ENCODE assay signal across 23 cellular contexts in the genomic region with DNA sequence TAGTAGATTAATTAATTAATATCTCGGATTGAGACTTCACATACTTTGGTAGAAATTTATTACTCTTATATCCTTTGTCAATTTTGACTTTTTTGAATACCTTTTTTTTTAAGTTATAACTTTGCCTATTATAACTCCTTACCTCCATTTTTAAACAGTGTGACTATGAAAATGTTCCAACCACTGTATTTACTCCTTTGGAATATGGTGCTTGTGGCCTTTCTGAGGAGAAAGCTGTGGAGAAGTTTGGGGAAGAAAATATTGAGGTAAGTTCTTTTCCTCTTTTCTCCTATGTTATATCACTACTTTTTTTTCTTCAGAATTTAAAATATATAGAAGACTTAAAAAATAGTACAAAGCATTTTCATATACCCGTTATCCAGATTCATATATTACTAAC. TPM values are rescaled to one million over a fixed set of nuclear protein-coding genes. Genes with fewer than 3 reads are reported as not detected.
DNase-seq lines count a peak whose midpoint lies in the region; ATAC-seq, FAIRE-seq and TF ChIP-seq lines count a peak whose summit lies in the region.
"Had no signal": no experiment of that assay in that cellular context is flagged by ENCODE, and none has a peak within 500 bp of the region (broad histone marks: within the 10 kb centered on the region; RNA-seq: fewer than 3 reads in every experiment).

No MANE protein-coding gene starts in this region.

- H3K27me3 Mint-ChIP-seq in HFFc6 (ENCODE audit: insufficient read depth): peaks cover 41% of the 10 kb centered on the region
- H3K27me3 Mint-ChIP-seq: B cell; CD4-positive, CD25-positive, alpha-beta regulatory T cell had no signal

- DNase-seq in A549 (ENCODE audit: low read depth in 1 of 2, low spot score in 1 of 2): no peak
- no peak for DNase-seq in HFFc6
- no peak for DNase-seq in frontal cortex (ENCODE audit: low spot score in 2 of 2)
- no peak for DNase-seq in small intestine
- no peak for DNase-seq in glomerular visceral epithelial cell (ENCODE audit: extremely low spot score)
- no peak for DNase-seq in activated naive CD4-positive, alpha-beta T cell treated with anti-CD3 and anti-CD28 coated beads, Interleukin-2, amount 50 U/mL, for 72 hours (ENCODE audit: low spot score in 2 of 2)
- DNase-seq: 8988T; Caco-2; CD4-positive, CD25-positive, alpha-beta regulatory T cell; CD8-positive, alpha-beta T cell; DMS153; DMS79; EL; GF-D8; H7; HCEC 1CT had no signal

- H3K27ac ChIP-seq in A549 (no peak overlapping the region), small intestine (ENCODE audit: low read depth in 1 of 2, low read length in 1 of 2) (no peak overlapping the region)
- H3K27ac ChIP-seq: BLaER1, C4-2B had no signal

- no peaks in the 10 kb centered on the region; the same call in 1 of the 2 replicates for H3K9me3 Mint-ChIP-seq in HFFc6
- no peaks in the 10 kb centered on the region for H3K9me3 Mint-ChIP-seq in activated naive CD4-positive, alpha-beta T cell treated with anti-CD3 and anti-CD28 coated beads, Interleukin-2, amount 50 U/mL, for 72 hours
- H3K9me3 Mint-ChIP-seq: CD4-positive, CD25-positive, alpha-beta regulatory T cell; CD8-positive, alpha-beta T cell had no signal

- TF ChIP-seq CTCF in A549 (IDR thresholded peaks at IDR 0.05) (no peak), HFFc6 (IDR thresholded peaks at IDR 0.05) (no peak)

- H3K4me3 Mint-ChIP-seq in HFFc6: no peak overlapping the region
- H3K4me3 Mint-ChIP-seq: B cell; CD4-positive, CD25-positive, alpha-beta regulatory T cell; CD8-positive, alpha-beta T cell had no signal

- H3K27me3 ChIP-seq in small intestine (ENCODE audit: control insufficient read depth in 2 of 2, insufficient read depth in 2 of 2, low read length in 2 of 2): no peaks in the 10 kb centered on the region
- H3K27me3 ChIP-seq: BLaER1 had no signal

- H3K4me1 ChIP-seq in A549 (peaks cover 100% of the 10 kb centered on the region), small intestine (ENCODE audit: control insufficient read depth in 2 of 2, insufficient read depth in 1 of 2, low read depth in 1 of 2, low read length in 1 of 2) (no peaks in the 10 kb centered on the region)
- H3K4me1 ChIP-seq: BLaER1, Caco-2 had no signal

- WGBS in A549 (ENCODE audit: missing lambda C conversion rate): 70% methylated on average over 2 of the region's 2 CpGs
- WGBS in small intestine, 3 donors: 94 to 98% (median 98%) methylated on average over 2 of the region's 2 CpGs

- peak overlapping the region; percentile 40; the same call in 1 of the 2 replicates for H3K27ac Mint-ChIP-seq in HFFc6
- no peak overlapping the region for H3K27ac Mint-ChIP-seq in activated naive CD4-positive, alpha-beta T cell treated with anti-CD3 and anti-CD28 coated beads, Interleukin-2, amount 50 U/mL, for 72 hours
- H3K27ac Mint-ChIP-seq: B cell; CD4-positive, CD25-positive, alpha-beta regulatory T cell; CD8-positive, alpha-beta T cell had no signal

- FAIRE-seq in A549 (lab: Jason Lieb, UNC) (peak; percentile 74), frontal cortex (lab: Jason Lieb, UNC) (peak; percentile 24), small intestine (lab: Jason Lieb, UNC) (peak; percentile 49)
- FAIRE-seq: GM12891, GM18507, H1 had no signal

- CTCF ChIA-PET in A549 (lab: Yijun Ruan, JAX): no interaction called here

- peaks cover 53% of the 10 kb centered on the region for H3K36me3 Mint-ChIP-seq in HFFc6 (ENCODE audit: low read depth)
- peaks cover 7 to 13% of the 10 kb centered on the region in 2 donors for H3K36me3 Mint-ChIP-seq in activated naive CD4-positive, alpha-beta T cell treated with anti-CD3 and anti-CD28 coated beads, Interleukin-2, amount 50 U/mL, for 72 hours

- ATAC-seq in A549 (no peak), HG03196 (IDR thresholded peaks at IDR 0.05; ENCODE audit: unreplicated experiment) (no peak)
- no peak for ATAC-seq in activated naive CD4-positive, alpha-beta T cell treated with anti-CD3 and anti-CD28 coated beads, Interleukin-2, amount 50 U/mL, for 72 hours
- ATAC-seq: CD8-positive, alpha-beta T cell had no signal

- POLR2A ChIA-PET in A549 (lab: Yijun Ruan, JAX): no interaction called here

- H3K4me3 ChIP-seq in A549: no peak overlapping the region
- H3K4me3 ChIP-seq in small intestine (ENCODE audit: low read depth in 1 of 2, low read length in 2 of 2): no peak overlapping the region
- H3K4me3 ChIP-seq: BLaER1 had no signal

- peaks cover 22% of the 10 kb centered on the region for H3K4me1 Mint-ChIP-seq in HFFc6 (ENCODE audit: low read depth)
- H3K4me1 Mint-ChIP-seq: B cell had no signal

- no peak for TF ChIP-seq RAD21 in A549 (conservative IDR thresholded peaks at IDR 0.05 in 1 of 2, IDR thresholded peaks at IDR 0.05 in 1 of 2)

- H3K9me3 ChIP-seq in A549 (no peaks in the 10 kb centered on the region), small intestine (ENCODE audit: control insufficient read depth, low read depth) (no peaks in the 10 kb centered on the region)
- H3K9me3 ChIP-seq: BLaER1 had no signal

- TF ChIP-seq POLR2A in A549 (IDR thresholded peaks at IDR 0.05; ENCODE audit: low read length): no peak

- peaks cover 17 to 21% of the 10 kb centered on the region in 2 donors for H3K36me3 ChIP-seq in small intestine (ENCODE audit: control insufficient read depth in 2 of 2, insufficient read depth in 2 of 2, low read length in 2 of 2)

- TF ChIP-seq EP300 in A549 (IDR thresholded peaks at IDR 0.05): no peak

- H3K4me2 ChIP-seq in A549: peak overlapping the region; percentile 28; the same call in 2 of the 3 replicates
- H3K4me2 ChIP-seq: BLaER1 had no signal

TF ChIP-seq in A549, 52 proteins besides CTCF, POLR2A, EP300 and RAD21:
- TF ChIP-seq POLR2AphosphoS2 (conservative IDR thresholded peaks at IDR 0.05; ENCODE audit: low read length) (peak; percentile 99; the same call in 1 of the 2 replicates), FOSB (CRISPR knock-in tag; IDR thresholded peaks at IDR 0.05) (no peak), CBX8 (IDR thresholded peaks at IDR 0.05) (no peak), HOXA7 (CRISPR knock-in tag; IDR thresholded peaks at IDR 0.05) (peak; percentile 78; the same call in 1 of the 2 replicates), RARB (CRISPR knock-in tag; IDR thresholded peaks at IDR 0.05) (peak; percentile 2; the same call in 1 of the 2 replicates)

RNA-seq across cellular contexts. Expression of a gene that starts 27.8 kb away (rescaled TPM):
- polyA plus RNA-seq in A549 (2011; rRNA removed) (9.3 and 12.2 TPM in 2 replicates), A549 (2017; fragmentation: RNase III; extraction: RNeasy Plus Mini Kit Qiagen cat#74134 plus additional on column Dnase treatment) (6.8 to 7.5 TPM (median 6.9 TPM) in 3 replicates), small intestine (1 to 10 TPM in 1 of 3 donors, under 1 TPM in 2; 0.54 to 1.1 (median 0.67) TPM)
- 7.2 and 10.3 TPM in 2 replicates for polyA plus RNA-seq in A549 (2012; cell fraction: cytosol; rRNA removed)
- 50.2 and 53.0 TPM in 2 replicates for polyA plus RNA-seq in A549 (2012; cell fraction: nucleus; rRNA removed)
- polyA minus RNA-seq in A549 (2011; rRNA and poly(A)+ RNA removed): 20.7 and 22.7 TPM in 2 replicates
- total RNA-seq in HFFc6 (2021; fragmentation: NEBNext Ultra II Directional; extraction: Animal tissue kit (Norgen Biotek cat#: 25700)): 1 to 10 TPM; 2.2 to 4.4 (median 4.1) TPM
- total RNA-seq in frontal cortex: 4.5 TPM
- total RNA-seq in activated naive CD4-positive, alpha-beta T cell treated with anti-CD3 and anti-CD28 coated beads, Interleukin-2, amount 50 U/mL, for 72 hours: 1 to 10 TPM; 5.4 to 8.2 TPM
